Comparison of ENCODE assay signal across 21 cellular contexts in genomic region chr1:65493792-65494191, GRCh38.
A peak's percentile ranks its signal among the peaks of the same experiment; 100 is the strongest.
DNase-seq lines count a peak whose midpoint lies in the region; ATAC-seq and TF ChIP-seq lines count a peak whose summit lies in the region.
"Had no signal": no experiment of that assay in that cellular context is flagged by ENCODE, and none has a peak within 500 bp of the region (broad histone marks: within the 10 kb centered on the region; RNA-seq: fewer than 3 reads in every experiment).

No MANE protein-coding gene starts in this region.

- H3K27ac ChIP-seq in VCaP, result peak overlapping the region; percentile 65
- no peak overlapping the region for H3K27ac ChIP-seq in GM23338 (ENCODE audit: low read depth)

- no peak overlapping the region for H3K4me2 ChIP-seq in GM23338

- no peaks in the 10 kb centered on the region for H3F3A ChIP-seq in GM23338 (replicated peaks; ENCODE audit: low read depth)

- H3K4me3 Mint-ChIP-seq in GM23338, result no peak overlapping the region
- H3K4me3 Mint-ChIP-seq: activated CD8-positive, alpha-beta T cell treated with anti-CD3 and anti-CD28 coated beads, Interleukin-2, amount 10 ng/mL, durations not matched to agents 7 days and 5 days; activated T-cell treated with anti-CD3 and anti-CD28 coated beads, Interleukin-2, amount 50 U/mL, for 24 hours; CD4-positive, alpha-beta memory T cell; natural killer cell; stimulated activated effector memory CD8-positive, alpha-beta T cell treated with anti-CD3 and anti-CD28 coated beads, Interleukin-12 subunit alpha, Interleukin-12 subunit beta, amount 100 ng/mL, for 72 hours had no signal

- DNase-seq in EH (ENCODE audit: low read depth) (peak; percentile 36), fibroblast of the aortic adventitia (ENCODE audit: low read depth) (peak; percentile 71), pons (ENCODE audit: low spot score) (peak; percentile 10), GM23338 (ENCODE audit: low spot score) (no peak)
- DNase-seq in activated CD8-positive, alpha-beta memory T cell treated with anti-CD3 and anti-CD28 coated beads, Interleukin-2, amount 50 U/mL, for 4 hours, result no peak
- DNase-seq: activated CD8-positive, alpha-beta T cell treated with anti-CD3 and anti-CD28 coated beads, Interleukin-2, amount 10 ng/mL, durations not matched to agents 7 days and 5 days; activated naive CD4-positive, alpha-beta T cell; activated T-cell treated with anti-CD3 and anti-CD28 coated beads, Interleukin-2, amount 50 U/mL, for 24 hours; amniotic stem cell; CD4-positive, alpha-beta memory T cell; central memory CD4-positive, alpha-beta T cell; DMS153; dorsolateral prefrontal cortex; midbrain; natural killer cell; NCI-H1694; stimulated activated CD4-positive, alpha-beta T cell treated with anti-CD3 and anti-CD28 coated beads, Interleukin-1b, Interleukin-23, amount 100 ng/mL, for 48 hours; T1000 had no signal

- no peaks in the 10 kb centered on the region for H3K4me1 ChIP-seq in GM23338 (ENCODE audit: insufficient read depth)

- no peaks in the 10 kb centered on the region; the same call in 1 of the 2 replicates for H3K9me2 ChIP-seq in GM23338 (ENCODE audit: insufficient read depth)

- no peak overlapping the region for H2AFZ ChIP-seq in GM23338

- no peaks in the 10 kb centered on the region for H4K20me1 ChIP-seq in GM23338 (replicated peaks; ENCODE audit: insufficient read depth)

- no peaks in the 10 kb centered on the region for H3K36me3 Mint-ChIP-seq in GM23338 (ENCODE audit: low read depth)
- H3K36me3 Mint-ChIP-seq: natural killer cell; stimulated activated effector memory CD8-positive, alpha-beta T cell treated with anti-CD3 and anti-CD28 coated beads, Interleukin-12 subunit alpha, Interleukin-12 subunit beta, amount 100 ng/mL, for 72 hours had no signal

- no peaks in the 10 kb centered on the region for H3K27me3 ChIP-seq in GM23338 (ENCODE audit: insufficient read depth)
- H3K27me3 ChIP-seq: dorsolateral prefrontal cortex had no signal

- H3K9me3 Mint-ChIP-seq in GM23338, result no peaks in the 10 kb centered on the region
- H3K9me3 Mint-ChIP-seq: activated T-cell treated with anti-CD3 and anti-CD28 coated beads, Interleukin-2, amount 50 U/mL, for 24 hours; natural killer cell had no signal

- H3K4me3 ChIP-seq in fibroblast of the aortic adventitia (ENCODE audit: low read depth, low read length) (no peak overlapping the region), GM23338 (no peak overlapping the region)
- H3K4me3 ChIP-seq: dorsolateral prefrontal cortex had no signal

- no peaks in the 10 kb centered on the region for H3K4me1 Mint-ChIP-seq in GM23338
- H3K4me1 Mint-ChIP-seq: CD4-positive, alpha-beta memory T cell; natural killer cell; stimulated activated effector memory CD8-positive, alpha-beta T cell treated with anti-CD3 and anti-CD28 coated beads, Interleukin-12 subunit alpha, Interleukin-12 subunit beta, amount 100 ng/mL, for 72 hours had no signal

- H3K27me3 Mint-ChIP-seq in GM23338 (ENCODE audit: insufficient read depth, low read depth, poor library complexity), result no peaks in the 10 kb centered on the region

- no peak overlapping the region for H3K27ac Mint-ChIP-seq in GM23338
- H3K27ac Mint-ChIP-seq: activated CD8-positive, alpha-beta T cell treated with anti-CD3 and anti-CD28 coated beads, Interleukin-2, amount 10 ng/mL, durations not matched to agents 7 days and 5 days; activated T-cell treated with anti-CD3 and anti-CD28 coated beads, Interleukin-2, amount 50 U/mL, for 24 hours; CD4-positive, alpha-beta memory T cell; natural killer cell; stimulated activated effector memory CD8-positive, alpha-beta T cell treated with anti-CD3 and anti-CD28 coated beads, Interleukin-12 subunit alpha, Interleukin-12 subunit beta, amount 100 ng/mL, for 72 hours had no signal

- no peak for TF ChIP-seq CTCF in VCaP (conservative IDR thresholded peaks at IDR 0.05)
- no peak for TF ChIP-seq CTCF in fibroblast of the aortic adventitia (IDR thresholded peaks at IDR 0.05; ENCODE audit: insufficient read depth, low read length)
- no peak for TF ChIP-seq CTCF in GM23338 (conservative IDR thresholded peaks at IDR 0.05; ENCODE audit: low read depth in 2 of 2)

- no peak for ATAC-seq in GM21786 (IDR thresholded peaks at IDR 0.05; ENCODE audit: unreplicated experiment)
- ATAC-seq in GM23338, result no peak
- ATAC-seq: activated CD8-positive, alpha-beta T cell treated with anti-CD3 and anti-CD28 coated beads, Interleukin-2, amount 10 ng/mL, durations not matched to agents 7 days and 5 days; natural killer cell; stimulated activated effector memory CD8-positive, alpha-beta T cell treated with anti-CD3 and anti-CD28 coated beads, Interleukin-12 subunit alpha, Interleukin-12 subunit beta, amount 100 ng/mL, for 72 hours had no signal

- H3K36me3 ChIP-seq in GM23338 (ENCODE audit: insufficient read depth), result no peaks in the 10 kb centered on the region

- no peaks in the 10 kb centered on the region for H3K79me2 ChIP-seq in GM23338 (replicated peaks; ENCODE audit: insufficient read depth)

TF ChIP-seq in GM23338, 12 proteins besides CTCF, POLR2A, EP300 and RAD21 (continues in another document):
- TF ChIP-seq EZH2phosphoT487 (IDR thresholded peaks at IDR 0.05; ENCODE audit: unreplicated experiment), result no peak
- no peak for TF ChIP-seq NANOG (IDR thresholded peaks at IDR 0.05; ENCODE audit: borderline replicate concordance)
- no peak for TF ChIP-seq EZH2 (IDR thresholded peaks at IDR 0.05; ENCODE audit: low read depth, unreplicated experiment)
- no peak for TF ChIP-seq ZNF462 (CRISPR knock-in tag; IDR thresholded peaks at IDR 0.05)
- no peak for TF ChIP-seq STAT1 (IDR thresholded peaks at IDR 0.05; ENCODE audit: unreplicated experiment)

Comparison
In these comparisons a context has a peak if more than half of its experiments do, and no peak if none do; other contexts are left out.
1. DNase-seq: peak in EH (single experiment), fibroblast of the aortic adventitia (single experiment) and pons (single experiment); none in activated CD8-positive, alpha-beta memory T cell treated with anti-CD3 and anti-CD28 coated beads, Interleukin-2, amount 50 U/mL, for 4 hours (single experiment) and GM23338 (single experiment).